Comparison of ENCODE assay signal across 9 cellular contexts in the genomic region with DNA sequence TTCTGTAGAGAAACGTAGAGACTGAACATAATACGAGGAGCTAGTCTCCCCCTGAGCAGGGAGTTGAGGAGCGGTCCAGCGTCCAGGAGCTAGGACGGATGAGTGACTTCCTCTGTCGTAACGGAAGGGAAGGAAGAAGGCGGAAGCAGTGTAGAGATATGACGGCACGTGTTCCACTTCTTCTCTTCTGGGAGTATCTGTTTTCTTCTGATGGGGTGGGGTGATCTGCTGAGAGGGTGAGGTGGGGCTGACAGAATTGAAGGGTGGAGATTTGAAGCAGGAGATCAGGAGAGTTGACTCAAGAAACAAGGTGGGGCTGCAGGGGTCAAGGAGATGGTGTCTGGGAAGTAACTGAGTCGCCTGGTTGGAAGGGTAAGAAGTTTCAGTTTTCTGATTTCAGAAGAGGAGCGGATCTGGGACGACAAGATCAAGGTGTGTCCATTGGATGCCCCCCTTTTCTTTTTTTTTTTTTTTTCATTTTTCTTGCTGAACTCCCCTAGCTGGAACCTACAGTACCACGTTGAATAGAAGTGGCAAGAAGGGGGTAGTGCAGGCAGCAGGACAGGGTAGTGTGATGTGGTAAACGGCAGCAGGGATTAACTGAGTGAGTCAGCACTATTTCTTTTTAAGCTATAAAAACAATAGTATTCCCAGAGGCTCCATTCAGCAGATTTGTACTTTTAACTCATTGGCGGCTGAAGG. TPM values are rescaled to one million over a fixed set of nuclear protein-coding genes. Genes with fewer than 3 reads are reported as not detected.
DNase-seq lines count a peak whose midpoint lies in the region; ATAC-seq and TF ChIP-seq lines count a peak whose summit lies in the region.
"Had no signal": no experiment of that assay in that cellular context is flagged by ENCODE, and none has a peak within 500 bp of the region (broad histone marks: within the 10 kb centered on the region; RNA-seq: fewer than 3 reads in every experiment).

No MANE protein-coding gene starts in this region.

- H3K27me3 Mint-ChIP-seq in Calu3 (ENCODE audit: unreplicated experiment), result peaks cover 18% of the 10 kb centered on the region

- H3K4me3 ChIP-seq in Jurkat, Clone E6-1 (ENCODE audit: low read length), result no peak overlapping the region
- no peak overlapping the region for H3K4me3 ChIP-seq in liver (ENCODE audit: low read depth in 1 of 3, low read length in 3 of 3)

- no TSS peak for BruUV-seq in Calu3 (replicated peaks; lab: Mats Ljungman, UMichigan)

- CTCF ChIA-PET in Calu3 (lab: Charles Lee), result no interaction called here

- H3K27ac ChIP-seq in liver (ENCODE audit: low read depth in 1 of 2, low read length in 2 of 2), result no peak overlapping the region

- TF ChIP-seq RAD21 in liver (IDR thresholded peaks at IDR 0.05), result no peak

- peaks cover 0 to 5% (median 0%) of the 10 kb centered on the region in 4 donors for H3K4me1 ChIP-seq in liver (ENCODE audit: control insufficient read depth in 4 of 4, insufficient read depth in 4 of 4, low read length in 3 of 4)

- TF ChIP-seq CTCF in liver (IDR thresholded peaks at IDR 0.05; ENCODE audit: low read depth, low read length, missing input control) (peak; percentile 2), Calu3 (IDR thresholded peaks at IDR 0.05; ENCODE audit: unreplicated experiment) (no peak)

- no peaks in the 10 kb centered on the region for H3K36me3 Mint-ChIP-seq in Calu3 (ENCODE audit: insufficient read depth, unreplicated experiment)

- no peak overlapping the region for H3K9ac ChIP-seq in liver (ENCODE audit: low read depth in 1 of 2, low read length in 2 of 2)

- H3K9me3 ChIP-seq in liver (ENCODE audit: control insufficient read depth in 4 of 4, low read length in 3 of 4), result no peaks in the 10 kb centered on the region

- WGBS in liver, result 73% methylated on average over 16 of the region's 16 CpGs

- DNase-seq in AG20443 (ENCODE audit: low spot score) (peak; percentile 47), astrocyte of the hippocampus (ENCODE audit: low read depth, low spot score) (peak; percentile 64), Calu3 (no peak), midbrain (lab: John Stamatoyannopoulos, UW) (no peak), HK-2 (ENCODE audit: unreplicated experiment) (no peak)
- peak; percentile 28 for DNase-seq in Jurkat, Clone E6-1 (ENCODE audit: low read depth, low spot score)

- no peak for ATAC-seq in HG03378 (IDR thresholded peaks at IDR 0.05; ENCODE audit: unreplicated experiment)

- H3K27me3 ChIP-seq in liver (ENCODE audit: control insufficient read depth in 4 of 4, insufficient read depth in 4 of 4, low read length in 3 of 4), result no peaks in the 10 kb centered on the region

- peaks cover 7% of the 10 kb centered on the region for H3K4me1 Mint-ChIP-seq in Calu3 (ENCODE audit: low read depth, unreplicated experiment)

- H3K27ac Mint-ChIP-seq in Calu3 (ENCODE audit: unreplicated experiment), result no peak overlapping the region

- H3K9me3 Mint-ChIP-seq in Calu3 (ENCODE audit: low read depth, unreplicated experiment), result no peaks in the 10 kb centered on the region
- H3K9me3 Mint-ChIP-seq: neural crest cell had no signal

- intact Hi-C loops in Calu3 (cut with micrococcal nuclease; ENCODE audit: unreplicated experiment), result no loop called here

- no peaks in the 10 kb centered on the region for H3K36me3 ChIP-seq in liver (ENCODE audit: control insufficient read depth in 4 of 4, insufficient read depth in 3 of 4, low read depth in 1 of 4, low read length in 3 of 4)

- no peak overlapping the region for H3K4me3 Mint-ChIP-seq in Calu3 (ENCODE audit: low read depth, unreplicated experiment)
- H3K4me3 Mint-ChIP-seq: neural crest cell had no signal

TF ChIP-seq in liver, 16 proteins besides CTCF, POLR2A, EP300 and RAD21:
- TF ChIP-seq REST (IDR thresholded peaks at IDR 0.05), result no peak
- TF ChIP-seq, protein P1, sequence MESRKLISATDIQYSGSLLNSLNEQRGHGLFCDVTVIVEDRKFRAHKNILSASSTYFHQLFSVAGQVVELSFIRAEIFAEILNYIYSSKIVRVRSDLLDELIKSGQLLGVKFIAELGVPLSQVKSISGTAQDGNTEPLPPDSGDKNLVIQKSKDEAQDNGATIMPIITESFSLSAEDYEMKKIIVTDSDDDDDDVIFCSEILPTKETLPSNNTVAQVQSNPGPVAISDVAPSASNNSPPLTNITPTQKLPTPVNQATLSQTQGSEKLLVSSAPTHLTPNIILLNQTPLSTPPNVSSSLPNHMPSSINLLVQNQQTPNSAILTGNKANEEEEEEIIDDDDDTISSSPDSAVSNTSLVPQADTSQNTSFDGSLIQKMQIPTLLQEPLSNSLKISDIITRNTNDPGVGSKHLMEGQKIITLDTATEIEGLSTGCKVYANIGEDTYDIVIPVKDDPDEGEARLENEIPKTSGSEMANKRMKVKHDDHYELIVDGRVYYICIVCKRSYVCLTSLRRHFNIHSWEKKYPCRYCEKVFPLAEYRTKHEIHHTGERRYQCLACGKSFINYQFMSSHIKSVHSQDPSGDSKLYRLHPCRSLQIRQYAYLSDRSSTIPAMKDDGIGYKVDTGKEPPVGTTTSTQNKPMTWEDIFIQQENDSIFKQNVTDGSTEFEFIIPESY (IDR thresholded peaks at IDR 0.05), result no peak
- TF ChIP-seq TAF1 (conservative IDR thresholded peaks at IDR 0.05), result no peak
- no peak for TF ChIP-seq HNF4G (IDR thresholded peaks at IDR 0.05)
- no peak for TF ChIP-seq EGR1 (IDR thresholded peaks at IDR 0.05; ENCODE audit: low read depth in 2 of 2)
- TF ChIP-seq FOXA2 (IDR thresholded peaks at IDR 0.05), result no peak
- no peak for TF ChIP-seq HNF4A (conservative IDR thresholded peaks at IDR 0.05)
- TF ChIP-seq, protein P2, sequence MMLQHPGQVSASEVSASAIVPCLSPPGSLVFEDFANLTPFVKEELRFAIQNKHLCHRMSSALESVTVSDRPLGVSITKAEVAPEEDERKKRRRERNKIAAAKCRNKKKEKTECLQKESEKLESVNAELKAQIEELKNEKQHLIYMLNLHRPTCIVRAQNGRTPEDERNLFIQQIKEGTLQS (IDR thresholded peaks at IDR 0.05), result no peak

RNA-seq across cellular contexts. Expression of gene SETD7, which starts 50.7 kb away (rescaled TPM):
- polyA plus RNA-seq in Jurkat, Clone E6-1 (2012; ENCODE audit: insufficient read depth, insufficient read length), result 14.5 TPM
- 10 to 100 TPM; 13.3 to 81.7 TPM for total RNA-seq in liver
- polyA plus RNA-seq in liver, result 10 to 100 TPM; 12.9 to 22.6 TPM
- total RNA-seq in Calu3 (2022), result 16.2 and 16.4 TPM in 2 replicates

RNA-seq across cellular contexts. Expression of gene MGST2, which starts 58.9 kb away (rescaled TPM):
- not detected for polyA plus RNA-seq in Jurkat, Clone E6-1 (2012; ENCODE audit: insufficient read depth, insufficient read length)
- total RNA-seq in liver (10 to 100 TPM; 69.6 to 79.1 TPM), Calu3 (2022) (31.9 and 33.7 TPM in 2 replicates)
- polyA plus RNA-seq in liver, result 100 to 1,000 TPM; 102 to 170 TPM

Comparison
In these comparisons a context has a peak if more than half of its experiments do, and no peak if none do; other contexts are left out.
1. DNase-seq: peak in AG20443 (single experiment), Jurkat, Clone E6-1 (single experiment) and astrocyte of the hippocampus (single experiment); none in Calu3 (single experiment), midbrain (single experiment) and HK-2 (single experiment).